ENCODE assay signal across 8 cellular contexts in the genomic region with DNA sequence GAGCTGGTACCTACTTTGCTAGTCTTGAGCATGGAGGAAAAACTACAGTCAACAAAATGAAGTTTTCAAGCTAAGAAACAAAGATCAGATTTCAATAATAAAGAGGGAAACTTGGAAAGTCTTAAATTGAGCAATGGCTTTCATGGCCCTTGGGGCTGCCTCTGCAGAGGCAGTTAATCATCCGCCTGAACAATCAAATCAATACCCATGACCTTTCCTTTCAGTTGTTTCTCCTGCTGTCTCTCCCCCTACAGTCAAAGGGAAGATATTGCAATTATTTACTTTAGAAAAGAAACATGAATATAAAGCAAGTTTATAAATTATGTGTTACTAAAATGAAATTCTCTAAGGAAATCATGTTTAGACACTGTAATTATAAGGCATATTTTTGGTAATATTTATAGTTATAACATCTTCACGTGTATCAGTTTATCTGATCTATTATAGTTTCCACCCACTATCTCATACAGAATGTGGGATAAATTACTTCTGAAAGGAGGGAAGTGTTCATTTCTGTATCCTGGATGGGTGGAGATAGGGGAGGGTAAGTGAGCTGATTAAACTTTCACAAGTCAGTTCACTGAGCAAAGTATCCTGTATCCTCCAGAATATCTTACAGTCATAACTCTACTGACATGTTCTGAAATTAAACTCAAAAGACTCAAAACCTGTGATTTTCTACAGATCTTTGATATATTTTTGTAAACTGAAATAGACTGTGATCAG.
DNase-seq lines count a peak whose midpoint lies in the region; ATAC-seq and TF ChIP-seq lines count a peak whose summit lies in the region.

No MANE protein-coding gene starts in this region.

- peaks cover 2% of the 10 kb centered on the region for H3K27me3 Mint-ChIP-seq in endothelial cell (ENCODE audit: unreplicated experiment)
- H3K27me3 Mint-ChIP-seq in stimulated activated naive CD8-positive, alpha-beta T cell treated with anti-CD3 and anti-CD28 coated beads, Interleukin-15, Interleukin-2, amounts not matched to agents 100 ng/mL and 50 ng/mL, for 24 hours, result peaks cover 31% of the 10 kb centered on the region

- no peaks in the 10 kb centered on the region for H3K9me3 ChIP-seq in heart left ventricle

- H3K9me3 Mint-ChIP-seq in endothelial cell (ENCODE audit: unreplicated experiment), result no peaks in the 10 kb centered on the region
- H3K9me3 Mint-ChIP-seq in stimulated activated naive CD8-positive, alpha-beta T cell treated with anti-CD3 and anti-CD28 coated beads, Interleukin-15, Interleukin-2, amounts not matched to agents 100 ng/mL and 50 ng/mL, for 24 hours, result no peaks in the 10 kb centered on the region

- DNase-seq in heart left ventricle (no peak), cardiac septum (ENCODE audit: low spot score) (no peak), MV-4-11 (lab: John Stamatoyannopoulos, UW) (peak; percentile 11), endothelial cell (ENCODE audit: low spot score) (no peak), cortex of kidney (lab: John Stamatoyannopoulos, UW) (no peak), midbrain (lab: John Stamatoyannopoulos, UW) (no peak)

- H3K36me3 ChIP-seq in heart left ventricle, result no peaks in the 10 kb centered on the region

- intact Hi-C loops in heart left ventricle (cut with DNase I), result no loop called here
- intact Hi-C loops in cardiac septum (cut with DNase I), result no loop called here

- H3K27me3 ChIP-seq in heart left ventricle, result no peaks in the 10 kb centered on the region

- no peak overlapping the region for H3K4me3 Mint-ChIP-seq in endothelial cell (ENCODE audit: unreplicated experiment)
- no peak overlapping the region for H3K4me3 Mint-ChIP-seq in stimulated activated naive CD8-positive, alpha-beta T cell treated with anti-CD3 and anti-CD28 coated beads, Interleukin-15, Interleukin-2, amounts not matched to agents 100 ng/mL and 50 ng/mL, for 24 hours

- ATAC-seq in heart left ventricle (no peak), GM18861 (IDR thresholded peaks at IDR 0.05; ENCODE audit: unreplicated experiment) (no peak)

- H3K36me3 Mint-ChIP-seq in endothelial cell (ENCODE audit: low read depth, unreplicated experiment), result no peaks in the 10 kb centered on the region
- H3K36me3 Mint-ChIP-seq in stimulated activated naive CD8-positive, alpha-beta T cell treated with anti-CD3 and anti-CD28 coated beads, Interleukin-15, Interleukin-2, amounts not matched to agents 100 ng/mL and 50 ng/mL, for 24 hours (ENCODE audit: low read depth), result no peaks in the 10 kb centered on the region

- H3K27ac ChIP-seq in heart left ventricle, result no peak overlapping the region

- 55 to 76% (median 68%) methylated on average over 2 of the region's 2 CpGs for WGBS in heart left ventricle, 4 donors

- H3K27ac Mint-ChIP-seq in endothelial cell (ENCODE audit: unreplicated experiment), result no peak overlapping the region
- H3K27ac Mint-ChIP-seq in stimulated activated naive CD8-positive, alpha-beta T cell treated with anti-CD3 and anti-CD28 coated beads, Interleukin-15, Interleukin-2, amounts not matched to agents 100 ng/mL and 50 ng/mL, for 24 hours, result peak overlapping the region; percentile 37

- peak in 8 of 12 donors; percentile 10 to 35 (median 18) for TF ChIP-seq CTCF in heart left ventricle (IDR thresholded peaks at IDR 0.05)
- peak; percentile 68 for TF ChIP-seq CTCF in endothelial cell (IDR thresholded peaks at IDR 0.05; ENCODE audit: unreplicated experiment)

- no peak overlapping the region for H3K4me3 ChIP-seq in heart left ventricle

- TF ChIP-seq POLR2A in heart left ventricle (IDR thresholded peaks at IDR 0.05), result no peak

- peaks cover 11% of the 10 kb centered on the region for H3K4me1 Mint-ChIP-seq in endothelial cell (ENCODE audit: unreplicated experiment)
- H3K4me1 Mint-ChIP-seq in stimulated activated naive CD8-positive, alpha-beta T cell treated with anti-CD3 and anti-CD28 coated beads, Interleukin-15, Interleukin-2, amounts not matched to agents 100 ng/mL and 50 ng/mL, for 24 hours (ENCODE audit: low read depth), result peaks cover 24% of the 10 kb centered on the region

- peaks cover 0 to 3% (median 0%) of the 10 kb centered on the region in 12 donors for H3K4me1 ChIP-seq in heart left ventricle
